Comparison of ENCODE assay signal across 1 cellular context in the genomic region with DNA sequence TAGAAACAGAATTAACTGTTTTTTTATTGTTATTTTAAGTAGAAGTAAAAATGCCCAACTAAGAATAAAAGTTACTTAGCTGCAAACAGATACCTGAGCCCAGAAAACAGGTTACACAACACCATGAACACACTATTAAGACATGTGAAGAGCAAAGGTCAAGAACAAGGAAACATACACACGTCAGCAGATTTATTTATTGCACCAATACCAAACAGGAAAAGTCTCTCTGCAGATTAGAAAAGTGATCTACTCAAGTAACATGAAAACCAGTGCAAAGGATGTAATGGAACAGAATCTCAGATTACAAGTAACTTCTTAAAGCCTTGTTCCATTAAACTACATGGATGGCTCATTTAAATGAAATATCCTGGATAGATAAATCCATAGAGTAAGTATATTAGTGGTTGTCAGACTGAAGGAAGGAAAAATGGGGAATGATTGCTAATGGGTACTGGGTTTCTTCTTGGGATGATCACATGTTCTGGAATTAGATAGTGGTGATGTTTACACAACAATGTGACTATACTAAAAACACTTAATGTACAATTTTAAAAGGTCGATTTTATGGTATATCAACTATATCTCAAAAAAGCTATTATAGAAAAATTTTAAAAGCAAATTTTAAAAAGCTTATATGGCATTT.
TF ChIP-seq lines count a peak whose summit lies in the region.

No MANE protein-coding gene starts in this region.

TF ChIP-seq in HepG2, 621 proteins besides CTCF, POLR2A, EP300 and RAD21 (continued from another document and continues in another):
- no peak for TF ChIP-seq GPBP1L1 (CRISPR knock-in tag; IDR thresholded peaks at IDR 0.05)
- no peak for TF ChIP-seq ZMYM2 (CRISPR knock-in tag; IDR thresholded peaks at IDR 0.05)
- TF ChIP-seq PRDM4 (CRISPR knock-in tag; IDR thresholded peaks at IDR 0.05; ENCODE audit: borderline replicate concordance) = no peak
- no peak for TF ChIP-seq THAP9 (CRISPR knock-in tag; IDR thresholded peaks at IDR 0.05; ENCODE audit: borderline replicate concordance)
- TF ChIP-seq NFYC (CRISPR knock-in tag; IDR thresholded peaks at IDR 0.05) = no peak
- no peak for TF ChIP-seq ZNF383 (CRISPR knock-in tag; IDR thresholded peaks at IDR 0.05; ENCODE audit: borderline replicate concordance)
- TF ChIP-seq RAD51 (IDR thresholded peaks at IDR 0.05; ENCODE audit: borderline replicate concordance) = no peak
- TF ChIP-seq ZNF30 (CRISPR knock-in tag; IDR thresholded peaks at IDR 0.05) = no peak
- TF ChIP-seq TCF7 (IDR thresholded peaks at IDR 0.05; ENCODE audit: low read depth) = no peak
- TF ChIP-seq NCOR1 (IDR thresholded peaks at IDR 0.05; ENCODE audit: borderline replicate concordance, low read length) = peak; percentile 61
- TF ChIP-seq SNRNP70 (IDR thresholded peaks at IDR 0.05; ENCODE audit: low read depth, low read length) = no peak
- no peak for TF ChIP-seq ZNF3 (CRISPR knock-in tag; IDR thresholded peaks at IDR 0.05)
- no peak for TF ChIP-seq HOXA5 (CRISPR knock-in tag; IDR thresholded peaks at IDR 0.05)
- peak; percentile 54; the same call in 1 of the 2 replicates for TF ChIP-seq DPF2 (CRISPR knock-in tag; IDR thresholded peaks at IDR 0.05; ENCODE audit: borderline replicate concordance, low read depth)
- no peak for TF ChIP-seq TRIM24 (CRISPR knock-in tag; IDR thresholded peaks at IDR 0.05)
- no peak for TF ChIP-seq SOX6 (IDR thresholded peaks at IDR 0.05)
- TF ChIP-seq SOX6 (CRISPR knock-in tag; IDR thresholded peaks at IDR 0.05) = peak; percentile 11; the same call in 1 of the 2 replicates
- TF ChIP-seq HNRNPH1 (optimal IDR thresholded peaks at IDR 0.05; ENCODE audit: low read depth, low read length) = no peak
- TF ChIP-seq ZNF512B (CRISPR knock-in tag; IDR thresholded peaks at IDR 0.05; ENCODE audit: borderline replicate concordance) = no peak
- TF ChIP-seq ZNF143 (CRISPR knock-in tag; IDR thresholded peaks at IDR 0.05) = no peak
- TF ChIP-seq, protein P1, sequence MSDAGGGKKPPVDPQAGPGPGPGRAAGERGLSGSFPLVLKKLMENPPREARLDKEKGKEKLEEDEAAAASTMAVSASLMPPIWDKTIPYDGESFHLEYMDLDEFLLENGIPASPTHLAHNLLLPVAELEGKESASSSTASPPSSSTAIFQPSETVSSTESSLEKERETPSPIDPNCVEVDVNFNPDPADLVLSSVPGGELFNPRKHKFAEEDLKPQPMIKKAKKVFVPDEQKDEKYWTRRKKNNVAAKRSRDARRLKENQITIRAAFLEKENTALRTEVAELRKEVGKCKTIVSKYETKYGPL (CRISPR knock-in tag; IDR thresholded peaks at IDR 0.05) = peak; percentile 77; the same call in 1 of the 2 replicates
- no peak for TF ChIP-seq ZNF674 (CRISPR knock-in tag; IDR thresholded peaks at IDR 0.05; ENCODE audit: low read depth)
- no peak for TF ChIP-seq SIN3A (IDR thresholded peaks at IDR 0.05; ENCODE audit: borderline replicate concordance, low read depth, low read length)
- no peak for TF ChIP-seq ZNF749 (CRISPR knock-in tag; IDR thresholded peaks at IDR 0.05; ENCODE audit: borderline replicate concordance)
- TF ChIP-seq CENPT (CRISPR knock-in tag; IDR thresholded peaks at IDR 0.05; ENCODE audit: low read depth) = no peak
- TF ChIP-seq CEBPZ (IDR thresholded peaks at IDR 0.05; ENCODE audit: low read length) = no peak
- no peak for TF ChIP-seq ZNF431 (CRISPR knock-in tag; IDR thresholded peaks at IDR 0.05; ENCODE audit: borderline replicate concordance, low read depth)
- no peak for TF ChIP-seq POLR2G (IDR thresholded peaks at IDR 0.05; ENCODE audit: low read depth, low read length)
- TF ChIP-seq, protein P2, sequence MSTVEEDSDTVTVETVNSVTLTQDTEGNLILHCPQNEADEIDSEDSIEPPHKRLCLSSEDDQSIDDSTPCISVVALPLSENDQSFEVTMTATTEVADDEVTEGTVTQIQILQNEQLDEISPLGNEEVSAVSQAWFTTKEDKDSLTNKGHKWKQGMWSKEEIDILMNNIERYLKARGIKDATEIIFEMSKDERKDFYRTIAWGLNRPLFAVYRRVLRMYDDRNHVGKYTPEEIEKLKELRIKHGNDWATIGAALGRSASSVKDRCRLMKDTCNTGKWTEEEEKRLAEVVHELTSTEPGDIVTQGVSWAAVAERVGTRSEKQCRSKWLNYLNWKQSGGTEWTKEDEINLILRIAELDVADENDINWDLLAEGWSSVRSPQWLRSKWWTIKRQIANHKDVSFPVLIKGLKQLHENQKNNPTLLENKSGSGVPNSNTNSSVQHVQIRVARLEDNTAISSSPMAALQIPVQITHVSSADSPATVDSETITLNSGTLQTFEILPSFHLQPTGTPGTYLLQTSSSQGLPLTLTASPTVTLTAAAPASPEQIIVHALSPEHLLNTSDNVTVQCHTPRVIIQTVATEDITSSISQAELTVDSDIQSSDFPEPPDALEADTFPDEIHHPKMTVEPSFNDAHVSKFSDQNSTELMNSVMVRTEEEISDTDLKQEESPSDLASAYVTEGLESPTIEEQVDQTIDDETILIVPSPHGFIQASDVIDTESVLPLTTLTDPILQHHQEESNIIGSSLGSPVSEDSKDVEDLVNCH (CRISPR knock-in tag; IDR thresholded peaks at IDR 0.05) = no peak
- TF ChIP-seq, protein P3, sequence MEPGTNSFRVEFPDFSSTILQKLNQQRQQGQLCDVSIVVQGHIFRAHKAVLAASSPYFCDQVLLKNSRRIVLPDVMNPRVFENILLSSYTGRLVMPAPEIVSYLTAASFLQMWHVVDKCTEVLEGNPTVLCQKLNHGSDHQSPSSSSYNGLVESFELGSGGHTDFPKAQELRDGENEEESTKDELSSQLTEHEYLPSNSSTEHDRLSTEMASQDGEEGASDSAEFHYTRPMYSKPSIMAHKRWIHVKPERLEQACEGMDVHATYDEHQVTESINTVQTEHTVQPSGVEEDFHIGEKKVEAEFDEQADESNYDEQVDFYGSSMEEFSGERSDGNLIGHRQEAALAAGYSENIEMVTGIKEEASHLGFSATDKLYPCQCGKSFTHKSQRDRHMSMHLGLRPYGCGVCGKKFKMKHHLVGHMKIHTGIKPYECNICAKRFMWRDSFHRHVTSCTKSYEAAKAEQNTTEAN (CRISPR knock-in tag; conservative IDR thresholded peaks at IDR 0.05) = peak; percentile 79
- TF ChIP-seq NFE2L2 (IDR thresholded peaks at IDR 0.05; ENCODE audit: low read length) = no peak
- no peak for TF ChIP-seq HOXD1 (CRISPR knock-in tag; IDR thresholded peaks at IDR 0.05)
- TF ChIP-seq ARID2 (CRISPR knock-in tag; IDR thresholded peaks at IDR 0.05; ENCODE audit: borderline replicate concordance) = no peak
- no peak for TF ChIP-seq ZNF747 (CRISPR knock-in tag; IDR thresholded peaks at IDR 0.05; ENCODE audit: borderline replicate concordance)
- TF ChIP-seq ZNF260 (CRISPR knock-in tag; IDR thresholded peaks at IDR 0.05; ENCODE audit: borderline replicate concordance, low read depth) = no peak
- peak; percentile 99 for TF ChIP-seq MAFK (conservative IDR thresholded peaks at IDR 0.05 in 1 of 2, IDR thresholded peaks at IDR 0.05 in 1 of 2; ENCODE audit: low read length in 2 of 2)
- TF ChIP-seq MYPOP (CRISPR knock-in tag; IDR thresholded peaks at IDR 0.05) = no peak
- TF ChIP-seq HOXA7 (CRISPR knock-in tag; IDR thresholded peaks at IDR 0.05) = no peak
- peak; percentile 76; the same call in 1 of the 2 replicates for TF ChIP-seq ELF3 (CRISPR knock-in tag; IDR thresholded peaks at IDR 0.05)
- TF ChIP-seq ZNF264 (CRISPR knock-in tag; IDR thresholded peaks at IDR 0.05) = no peak
